ENCODE assay signal across 20 cellular contexts in genomic region chr15:77874071-77874470, GRCh38.
"Had no signal": no experiment of that assay in that cellular context is flagged by ENCODE, and none has a peak within 500 bp of the region (broad histone marks: within the 10 kb centered on the region; RNA-seq: fewer than 3 reads in every experiment).

No MANE protein-coding gene starts in this region.

- H3K27me3 Mint-ChIP-seq: activated CD4-positive, alpha-beta T cell treated with anti-CD3 and anti-CD28 coated beads for 36 hours; naive thymus-derived CD4-positive, alpha-beta T cell had no signal

- H3K27ac ChIP-seq: epithelial cell of prostate, hepatocyte, skin epidermis, upper lobe of left lung had no signal

- H3K27me3 ChIP-seq: hepatocyte, upper lobe of left lung had no signal

- H3K27ac Mint-ChIP-seq: activated CD4-positive, alpha-beta T cell treated with anti-CD3 and anti-CD28 coated beads for 36 hours; activated T-cell treated with anti-CD3 and anti-CD28 coated beads, Interleukin-2, amount 50 U/mL, for 72 hours; mesothelial cell of epicardium; naive thymus-derived CD4-positive, alpha-beta T cell; stimulated activated naive CD8-positive, alpha-beta T cell treated with anti-CD3 and anti-CD28 coated beads, Interleukin-15, amount 100 ng/mL, for 72 hours had no signal

- H3K4me3 Mint-ChIP-seq: activated CD4-positive, alpha-beta T cell treated with anti-CD3 and anti-CD28 coated beads for 36 hours; activated T-cell treated with anti-CD3 and anti-CD28 coated beads, Interleukin-2, amount 50 U/mL, for 72 hours; mesothelial cell of epicardium; naive thymus-derived CD4-positive, alpha-beta T cell; neural crest cell; stimulated activated naive CD8-positive, alpha-beta T cell treated with anti-CD3 and anti-CD28 coated beads, Interleukin-15, amount 100 ng/mL, for 72 hours had no signal

- H3K36me3 ChIP-seq: upper lobe of left lung had no signal

- ATAC-seq: activated CD4-positive, alpha-beta T cell treated with anti-CD3 and anti-CD28 coated beads for 36 hours; activated naive CD4-positive, alpha-beta T cell treated with anti-CD3 and anti-CD28 coated beads, Interleukin-2, amount 50 U/mL, for 72 hours; activated T-cell treated with anti-CD3 and anti-CD28 coated beads, Interleukin-2, amount 50 U/mL, for 72 hours; left colon; naive thymus-derived CD4-positive, alpha-beta T cell; sciatic nerve; stimulated activated naive CD8-positive, alpha-beta T cell treated with anti-CD3 and anti-CD28 coated beads, Interleukin-15, amount 100 ng/mL, for 72 hours had no signal

- H3K36me3 Mint-ChIP-seq: activated naive CD4-positive, alpha-beta T cell treated with anti-CD3 and anti-CD28 coated beads, Interleukin-2, amount 50 U/mL, for 72 hours; mesothelial cell of epicardium; naive thymus-derived CD4-positive, alpha-beta T cell had no signal

- DNase-seq: activated CD4-positive, alpha-beta T cell treated with anti-CD3 and anti-CD28 coated beads for 36 hours; activated CD4-positive, alpha-beta T cell treated with anti-CD3 and anti-CD28 coated beads, Interleukin-2, amount 50 U/mL, for 4 hours; activated CD4-positive, CD25-positive, alpha-beta regulatory T cell; activated naive CD4-positive, alpha-beta T cell; activated T-cell treated with anti-CD3 and anti-CD28 coated beads for 4 hours; activated T-cell treated with anti-CD3 and anti-CD28 coated beads, Interleukin-2, amount 50 U/mL, for 72 hours; effector CD8-positive, alpha-beta T cell; left colon; naive thymus-derived CD4-positive, alpha-beta T cell; stimulated activated CD4-positive, alpha-beta T cell treated with anti-CD3 and anti-CD28 coated beads, Interleukin-12 subunit alpha, Interleukin-12 subunit beta, amount 100 ng/mL, for 4 hours; stimulated activated CD4-positive, alpha-beta T cell treated with anti-CD3 and anti-CD28 coated beads, Interleukin-4, amount 100 ng/mL, for 1 hour; stimulated activated naive CD8-positive, alpha-beta T cell treated with anti-CD3 and anti-CD28 coated beads, Interleukin-15, amount 100 ng/mL, for 72 hours; upper lobe of left lung had no signal

- H3K9me3 Mint-ChIP-seq: activated naive CD4-positive, alpha-beta T cell treated with anti-CD3 and anti-CD28 coated beads, Interleukin-2, amount 50 U/mL, for 72 hours; activated T-cell treated with anti-CD3 and anti-CD28 coated beads, Interleukin-2, amount 50 U/mL, for 72 hours; mesothelial cell of epicardium; naive thymus-derived CD4-positive, alpha-beta T cell; neural crest cell; stimulated activated naive CD8-positive, alpha-beta T cell treated with anti-CD3 and anti-CD28 coated beads, Interleukin-15, amount 100 ng/mL, for 72 hours had no signal

- H3K4me1 Mint-ChIP-seq: activated CD4-positive, alpha-beta T cell treated with anti-CD3 and anti-CD28 coated beads for 36 hours had no signal

- H3K4me3 ChIP-seq: hepatocyte, skin epidermis, upper lobe of left lung had no signal

- H3K9me3 ChIP-seq: upper lobe of left lung had no signal
